In the genomic region with DNA sequence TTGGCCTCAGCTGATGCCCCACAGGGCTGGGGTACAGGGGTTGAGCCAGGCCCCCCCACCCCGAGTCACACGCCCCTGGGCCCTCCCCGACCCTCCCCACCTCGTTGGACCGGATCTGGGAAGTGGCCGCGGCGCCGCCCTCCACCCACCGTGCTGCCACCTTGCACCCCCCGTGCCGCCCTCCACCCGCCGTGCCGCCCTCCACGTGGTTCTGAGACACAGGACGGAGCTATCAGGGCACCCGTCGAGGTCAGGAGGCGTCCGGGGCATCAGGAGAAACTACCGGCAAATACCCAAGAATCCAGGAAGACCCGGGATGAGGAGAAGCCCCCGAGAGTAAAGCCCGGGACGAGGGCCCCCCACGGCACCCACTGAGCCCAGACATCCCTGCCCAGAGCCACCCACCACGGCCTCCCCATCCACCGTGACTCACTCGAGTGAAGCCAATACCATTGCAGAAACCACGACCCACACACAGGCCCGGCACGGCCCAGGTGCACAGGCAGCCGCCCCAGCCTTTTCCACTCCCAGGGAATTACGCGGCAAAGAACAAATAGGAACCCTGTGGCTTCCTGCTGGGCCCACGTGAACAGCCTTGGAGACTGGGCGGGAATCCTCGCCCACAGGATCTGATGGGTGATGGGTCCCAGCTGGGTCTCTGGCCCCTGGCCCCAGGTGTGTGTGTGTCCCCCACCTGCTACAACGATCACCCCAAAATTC, we compare ENCODE assay signal across 9 cellular contexts. TPM values are rescaled to one million over a fixed set of nuclear protein-coding genes. Genes with fewer than 3 reads are reported as not detected.
A peak's percentile ranks its signal among the peaks of the same experiment; 100 is the strongest.
DNase-seq lines count a peak whose midpoint lies in the region; ATAC-seq and TF ChIP-seq lines count a peak whose summit lies in the region.
"Had no signal": no experiment of that assay in that cellular context is flagged by ENCODE, and none has a peak within 500 bp of the region (broad histone marks: within the 10 kb centered on the region; RNA-seq: fewer than 3 reads in every experiment).

No MANE protein-coding gene starts in this region.

- TF ChIP-seq CTCF in right lobe of liver (IDR thresholded peaks at IDR 0.05) (no peak), MCF 10A (IDR thresholded peaks at IDR 0.05; ENCODE audit: unreplicated experiment) (no peak), BE2C (IDR thresholded peaks at IDR 0.05; ENCODE audit: low read depth, low read length) (no peak)

- H3K9me3 Mint-ChIP-seq in activated T-helper 2 cell treated with anti-CD3 and anti-CD28 coated beads, Interferon-gamma antibody, Interleukin-2, Interleukin-4, amounts not matched to agents 10 μg/mL and 5 μg/mL and 100 μg/mL, durations not matched to agents 14 hours and 24 hours and 36 hours: no peaks in the 10 kb centered on the region
- H3K9me3 Mint-ChIP-seq in stimulated activated naive CD8-positive, alpha-beta T cell treated with anti-CD3 and anti-CD28 coated beads, Interleukin-15, amount 100 ng/mL, for 72 hours: no peaks in the 10 kb centered on the region
- H3K9me3 Mint-ChIP-seq in MCF 10A (ENCODE audit: unreplicated experiment): no peaks in the 10 kb centered on the region

- H3K36me3 ChIP-seq in right lobe of liver (no peaks in the 10 kb centered on the region), BE2C (no peaks in the 10 kb centered on the region)

- H3K27ac ChIP-seq in right lobe of liver: no peak overlapping the region

- CTCF ChIA-PET in MCF 10A (lab: Yijun Ruan, JAX): interaction anchor here (0.6 to 0.7 kb wide), 2 partner anchors 264 to 1327 kb away, joined by 3 read pairs; no protein-coding TSS in a partner anchor

- H3K4me3 Mint-ChIP-seq in activated T-helper 2 cell treated with anti-CD3 and anti-CD28 coated beads, Interferon-gamma antibody, Interleukin-2, Interleukin-4, amounts not matched to agents 10 μg/mL and 5 μg/mL and 100 μg/mL, durations not matched to agents 14 hours and 24 hours and 36 hours (ENCODE audit: low read depth): peak overlapping the region; percentile 26
- H3K4me3 Mint-ChIP-seq in stimulated activated naive CD8-positive, alpha-beta T cell treated with anti-CD3 and anti-CD28 coated beads, Interleukin-15, amount 100 ng/mL, for 72 hours: peak overlapping the region; percentile 3 to 91
- H3K4me3 Mint-ChIP-seq in MCF 10A (ENCODE audit: unreplicated experiment): no peak overlapping the region

- intact Hi-C loops in activated T-helper 2 cell treated with anti-CD3 and anti-CD28 coated beads, Interferon-gamma antibody, Interleukin-2, Interleukin-4, amounts not matched to agents 10 μg/mL and 5 μg/mL and 100 μg/mL, durations not matched to agents 14 hours and 24 hours and 36 hours (cut with micrococcal nuclease): loop anchor here (5.0 kb wide), 2 partner anchors 37 to 318 kb away; no protein-coding TSS in a partner anchor
- intact Hi-C loops in right lobe of liver (cut with DNase I) (no loop called here), MCF 10A (cut with micrococcal nuclease) (no loop called here)

- peaks cover 25% of the 10 kb centered on the region for H3K4me1 Mint-ChIP-seq in activated T-helper 2 cell treated with anti-CD3 and anti-CD28 coated beads, Interferon-gamma antibody, Interleukin-2, Interleukin-4, amounts not matched to agents 10 μg/mL and 5 μg/mL and 100 μg/mL, durations not matched to agents 14 hours and 24 hours and 36 hours (ENCODE audit: low read depth)
- H3K4me1 Mint-ChIP-seq in stimulated activated naive CD8-positive, alpha-beta T cell treated with anti-CD3 and anti-CD28 coated beads, Interleukin-15, amount 100 ng/mL, for 72 hours: peaks cover 75% of the 10 kb centered on the region
- no peaks in the 10 kb centered on the region for H3K4me1 Mint-ChIP-seq in MCF 10A (ENCODE audit: insufficient read depth, unreplicated experiment)

- no peaks in the 10 kb centered on the region for H3K27me3 ChIP-seq in right lobe of liver
- no peaks in the 10 kb centered on the region for H3K27me3 ChIP-seq in BE2C

- H3K9me3 ChIP-seq in right lobe of liver (no peaks in the 10 kb centered on the region), BE2C (no peaks in the 10 kb centered on the region)

- H3K27ac Mint-ChIP-seq in activated T-helper 2 cell treated with anti-CD3 and anti-CD28 coated beads, Interferon-gamma antibody, Interleukin-2, Interleukin-4, amounts not matched to agents 10 μg/mL and 5 μg/mL and 100 μg/mL, durations not matched to agents 14 hours and 24 hours and 36 hours: peak overlapping the region; percentile 94
- H3K27ac Mint-ChIP-seq in stimulated activated naive CD8-positive, alpha-beta T cell treated with anti-CD3 and anti-CD28 coated beads, Interleukin-15, amount 100 ng/mL, for 72 hours: peak overlapping the region in 1 of 2 donors; percentile 46
- H3K27ac Mint-ChIP-seq in MCF 10A (ENCODE audit: low read depth, unreplicated experiment): no peak overlapping the region

- 71% methylated on average over 11 of the region's 40 CpGs for WGBS in right lobe of liver (ENCODE audit: insufficient coverage, low coverage, low lambda C conversion rate, missing lambda C conversion rate)

- ATAC-seq in right lobe of liver (no peak), GM19452 (IDR thresholded peaks at IDR 0.05; ENCODE audit: unreplicated experiment) (no peak)
- ATAC-seq in stimulated activated naive CD8-positive, alpha-beta T cell treated with anti-CD3 and anti-CD28 coated beads, Interleukin-15, amount 100 ng/mL, for 72 hours: no peak

- no TSS peak for BruUV-seq in MCF 10A (replicated peaks; lab: Mats Ljungman, UMichigan)

- H3K4me3 ChIP-seq in right lobe of liver (no peak overlapping the region), BE2C (ENCODE audit: low read depth, low read length) (no peak overlapping the region)

- H3K36me3 Mint-ChIP-seq in activated T-helper 2 cell treated with anti-CD3 and anti-CD28 coated beads, Interferon-gamma antibody, Interleukin-2, Interleukin-4, amounts not matched to agents 10 μg/mL and 5 μg/mL and 100 μg/mL, durations not matched to agents 14 hours and 24 hours and 36 hours (ENCODE audit: low read depth): peaks cover 15% of the 10 kb centered on the region
- no peaks in the 10 kb centered on the region for H3K36me3 Mint-ChIP-seq in MCF 10A (ENCODE audit: insufficient read depth, unreplicated experiment)

- DNase-seq in activated CD4-positive, alpha-beta T cell treated with anti-CD3 and anti-CD28 coated beads for 48 hours: peak; percentile 56
- no peak for DNase-seq in activated CD4-positive, alpha-beta T cell treated with anti-CD3 and anti-CD28 coated beads, Interleukin-2, amount 50 U/mL, for 1 hour
- DNase-seq in activated T-helper 2 cell treated with anti-CD3 and anti-CD28 coated beads, Interferon-gamma antibody, Interleukin-2, Interleukin-4, amounts not matched to agents 10 μg/mL and 5 μg/mL and 100 μg/mL, durations not matched to agents 14 hours and 24 hours and 36 hours (ENCODE audit: low spot score): no peak
- DNase-seq in right lobe of liver (peak; percentile 18 to 45 (median 39)), MCF 10A (ENCODE audit: unreplicated experiment) (no peak), BE2C (no peak)
- no peak for DNase-seq in stimulated activated naive CD8-positive, alpha-beta T cell treated with anti-CD3 and anti-CD28 coated beads, Interleukin-15, amount 100 ng/mL, for 72 hours
- DNase-seq: NK-92 treated with Interleukin-12 subunit alpha and Interleukin-12 subunit beta, amount 100 ng/mL, for 24 hours had no signal

- TF ChIP-seq POLR2A in right lobe of liver (IDR thresholded peaks at IDR 0.05): no peak

- no peaks in the 10 kb centered on the region for H3K27me3 Mint-ChIP-seq in activated T-helper 2 cell treated with anti-CD3 and anti-CD28 coated beads, Interferon-gamma antibody, Interleukin-2, Interleukin-4, amounts not matched to agents 10 μg/mL and 5 μg/mL and 100 μg/mL, durations not matched to agents 14 hours and 24 hours and 36 hours (ENCODE audit: low read depth)
- no peaks in the 10 kb centered on the region for H3K27me3 Mint-ChIP-seq in stimulated activated naive CD8-positive, alpha-beta T cell treated with anti-CD3 and anti-CD28 coated beads, Interleukin-15, amount 100 ng/mL, for 72 hours
- no peaks in the 10 kb centered on the region for H3K27me3 Mint-ChIP-seq in MCF 10A (ENCODE audit: insufficient read depth, unreplicated experiment)

- H3K4me1 ChIP-seq in right lobe of liver (no peaks in the 10 kb centered on the region), BE2C (peaks cover 15% of the 10 kb centered on the region)

- POLR2A ChIA-PET in MCF 10A (lab: Yijun Ruan, JAX): no interaction called here

RNA-seq across cellular contexts. Expression of gene ADAP1, which starts 34.0 kb away (rescaled TPM):
- 62.8 and 65.2 TPM in 2 replicates for total RNA-seq in activated T-helper 2 cell treated with anti-CD3 and anti-CD28 coated beads, Interferon-gamma antibody, Interleukin-2, Interleukin-4, amounts not matched to agents 10 μg/mL and 5 μg/mL and 100 μg/mL, durations not matched to agents 14 hours and 24 hours and 36 hours
- total RNA-seq in right lobe of liver: 1 to 10 TPM; 1.4 to 4.2 (median 2.7) TPM
- total RNA-seq in MCF 10A (2022): 7.0 and 10.5 TPM in 2 replicates
- polyA plus RNA-seq in BE2C (2012; ENCODE audit: insufficient read depth, insufficient read length, low read depth): 37.8 TPM

RNA-seq across cellular contexts. Expression of gene GET4, which starts 44.2 kb away (rescaled TPM):
- total RNA-seq in activated T-helper 2 cell treated with anti-CD3 and anti-CD28 coated beads, Interferon-gamma antibody, Interleukin-2, Interleukin-4, amounts not matched to agents 10 μg/mL and 5 μg/mL and 100 μg/mL, durations not matched to agents 14 hours and 24 hours and 36 hours: 32.2 and 35.9 TPM in 2 replicates
- total RNA-seq in right lobe of liver: 10 to 100 TPM; 15.6 to 38.3 (median 28.3) TPM
- total RNA-seq in MCF 10A (2022): 32.6 and 43.9 TPM in 2 replicates
- 190 TPM for polyA plus RNA-seq in BE2C (2012; ENCODE audit: insufficient read depth, insufficient read length, low read depth)

RNA-seq across cellular contexts. Expression of gene COX19, which starts 54.8 kb away (rescaled TPM):
- 15.0 and 17.2 TPM in 2 replicates for total RNA-seq in activated T-helper 2 cell treated with anti-CD3 and anti-CD28 coated beads, Interferon-gamma antibody, Interleukin-2, Interleukin-4, amounts not matched to agents 10 μg/mL and 5 μg/mL and 100 μg/mL, durations not matched to agents 14 hours and 24 hours and 36 hours
- total RNA-seq in right lobe of liver: 1 to 10 TPM; 3.2 to 6.5 (median 4.0) TPM
- total RNA-seq in MCF 10A (2022): 14.7 and 16.5 TPM in 2 replicates
- polyA plus RNA-seq in BE2C (2012; ENCODE audit: insufficient read depth, insufficient read length, low read depth): 18.8 TPM

Comparison
In these comparisons a context has a peak if more than half of its experiments do, and no peak if none do; other contexts are left out.
1. DNase-seq: peak in activated CD4-positive, alpha-beta T cell treated with anti-CD3 and anti-CD28 coated beads for 48 hours (single experiment) and right lobe of liver (3 of 3); none in activated CD4-positive, alpha-beta T cell treated with anti-CD3 and anti-CD28 coated beads, Interleukin-2, amount 50 U/mL, for 1 hour (single experiment), activated T-helper 2 cell treated with anti-CD3 and anti-CD28 coated beads, Interferon-gamma antibody, Interleukin-2, Interleukin-4, amounts not matched to agents 10 μg/mL and 5 μg/mL and 100 μg/mL, durations not matched to agents 14 hours and 24 hours and 36 hours (single experiment), stimulated activated naive CD8-positive, alpha-beta T cell treated with anti-CD3 and anti-CD28 coated beads, Interleukin-15, amount 100 ng/mL, for 72 hours (0 of 2), MCF 10A (single experiment) and BE2C (single experiment).